ENCODE assay signal across 29 cellular contexts in the genomic region with DNA sequence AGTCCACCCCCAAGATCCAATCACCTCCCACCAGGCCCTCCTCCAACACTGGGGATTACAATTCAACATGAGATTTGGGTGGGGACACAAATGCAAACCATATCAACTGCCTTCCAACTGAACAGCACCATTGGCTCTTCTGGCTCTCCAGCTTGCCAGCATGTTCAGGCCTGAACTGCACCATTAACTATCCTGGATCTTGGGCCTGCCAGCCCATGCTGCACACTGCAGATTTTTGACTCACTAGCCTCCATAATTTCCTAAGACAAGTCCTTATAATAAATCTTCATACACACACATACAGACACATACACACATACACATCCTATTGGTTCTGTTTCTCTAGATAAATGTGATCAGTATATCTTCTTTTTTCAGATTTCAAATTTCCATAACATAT.
"Had no signal": no experiment of that assay in that cellular context is flagged by ENCODE, and none has a peak within 500 bp of the region (broad histone marks: within the 10 kb centered on the region; RNA-seq: fewer than 3 reads in every experiment).

No MANE protein-coding gene starts in this region.

- DNase-seq: activated B cell treated with CpG ODN at 0.5 μM for 24 hours; activated CD4-positive, alpha-beta memory T cell treated with anti-CD3 and anti-CD28 coated beads for 36 hours; activated CD4-positive, alpha-beta T cell treated with anti-CD3 and anti-CD28 coated beads for 4 hours; activated CD4-positive, alpha-beta T cell treated with anti-CD3 and anti-CD28 coated beads, Interleukin-2, amount 10 ng/mL, durations not matched to agents 24 days and 14 days; activated CD4-positive, alpha-beta T cell treated with anti-CD3 and anti-CD28 coated beads, Interleukin-2, amount 50 U/mL, for 1 hour; activated CD4-positive, alpha-beta T cell treated with anti-CD3 and anti-CD28 coated beads, Interleukin-2, amount 50 U/mL, for 4 hours; activated CD4-positive, CD25-positive, alpha-beta regulatory T cell treated with anti-CD3 and anti-CD28 coated beads, Interleukin-2, amount 50 U/mL, for 72 hours; activated CD8-positive, alpha-beta memory T cell treated with anti-CD3 and anti-CD28 coated beads, Interleukin-2, amount 50 U/mL, for 4 hours; activated CD8-positive, alpha-beta T cell treated with anti-CD3 and anti-CD28 coated beads for 36 hours; activated effector memory CD4-positive, alpha-beta T cell treated with anti-CD3 and anti-CD28 coated beads, Interleukin-2, amount 50 U/mL, for 16 hours; activated gamma-delta T cell treated with Interleukin-2 at 50 U/mL for 16 hours; activated naive CD4-positive, alpha-beta T cell; activated naive CD4-positive, alpha-beta T cell treated with anti-CD3 and anti-CD28 coated beads for 36 hours; activated naive CD4-positive, alpha-beta T cell treated with anti-CD3 and anti-CD28 coated beads, Interleukin-2, amount 50 U/mL, for 16 hours; activated naive CD8-positive, alpha-beta T cell treated with anti-CD3 and anti-CD28 coated beads for 36 hours; activated T-cell treated with anti-CD3 and anti-CD28 coated beads for 4 hours; activated T-cell treated with anti-CD3 and anti-CD28 coated beads, Interleukin-2, amount 50 U/mL, for 1 hour; activated T-cell treated with anti-CD3 and anti-CD28 coated beads, Interleukin-2, amount 50 U/mL, for 4 hours; activated T-cell treated with anti-CD3 and anti-CD28 coated beads, Interleukin-2, amount 50 U/mL, for 72 hours; adrenal gland; amniotic stem cell; aorta; body of pancreas; brain microvascular endothelial cell; central memory CD4-positive, alpha-beta T cell; T-helper 1 cell; T-helper 2 cell; T-helper 9 cell had no signal

- H3K36me3 ChIP-seq: adrenal gland, brain microvascular endothelial cell had no signal

- H3K9me3 ChIP-seq: adrenal gland, body of pancreas had no signal

- H3K4me3 ChIP-seq: adrenal gland, body of pancreas had no signal

- H3K27ac ChIP-seq: adrenal gland, body of pancreas, brain microvascular endothelial cell, VCaP had no signal

- H3K27me3 ChIP-seq: adrenal gland, body of pancreas, brain microvascular endothelial cell had no signal

- H3K4me1 ChIP-seq: adrenal gland, body of pancreas had no signal
